8 cellular contexts compared by ENCODE assay signal in genomic region chr14:74804219-74804825, GRCh38. TPM values are rescaled to one million over a fixed set of nuclear protein-coding genes. Genes with fewer than 3 reads are reported as not detected.
DNase-seq lines count a peak whose midpoint lies in the region; ATAC-seq and TF ChIP-seq lines count a peak whose summit lies in the region.

No MANE protein-coding gene starts in this region.

- TF ChIP-seq CTCF in GM10248 (IDR thresholded peaks at IDR 0.05; ENCODE audit: control extremely low read depth, extremely low read depth, low read depth, missing control alignments): peak; percentile 58
- TF ChIP-seq CTCF in Panc1 (IDR thresholded peaks at IDR 0.05): peak; percentile 70
- peak; percentile 12 for TF ChIP-seq CTCF in nephron progenitor cell (IDR thresholded peaks at IDR 0.05)

- H3K9me3 ChIP-seq in Panc1 (ENCODE audit: control insufficient read depth, insufficient read depth, low read depth, low read length): no peaks in the 10 kb centered on the region

- CTCF ChIA-PET in GM10248 (lab: Yijun Ruan, JAX) (interaction anchor here (0.6 to 4.3 kb wide), 23 partner anchors 8 to 435 kb away, joined by 3 to 41 read pairs (median 4); partner anchors contain the start of genes LTBP2 and YLPM1), Panc1 (lab: Charles Lee) (interaction anchor here (0.7 to 0.9 kb wide), 2 partner anchors 10 to 195 kb away, joined by 3 to 5 read pairs; no protein-coding TSS in a partner anchor)

- H3K4me3 ChIP-seq in Panc1 (ENCODE audit: low read depth in 2 of 2, low read length in 2 of 2): no peak overlapping the region

- BruUV-seq in Panc1 (replicated peaks; lab: Mats Ljungman, UMichigan): no TSS peak

- H3K4me3 Mint-ChIP-seq in nephron progenitor cell: no peak overlapping the region

- peak; percentile 80; the same call in 1 of the 2 replicates for ATAC-seq in Panc1
- no peak for ATAC-seq in HG02884 (IDR thresholded peaks at IDR 0.05; ENCODE audit: unreplicated experiment)

- H3K27me3 ChIP-seq in Panc1 (ENCODE audit: control insufficient read depth, insufficient read depth, low read length): no peaks in the 10 kb centered on the region

- in situ Hi-C loops in Panc1 (cut with HindIII; ENCODE audit: low pct_unique_long_range_greater_than_20kb, low sequenced_read_pairs): no loop called here

- H3K27me3 Mint-ChIP-seq in nephron progenitor cell (ENCODE audit: low read depth, poor library complexity): no peaks in the 10 kb centered on the region

- no peak overlapping the region for H3K27ac ChIP-seq in Panc1 (ENCODE audit: low read length)

- H3K4me1 Mint-ChIP-seq in nephron progenitor cell: no peaks in the 10 kb centered on the region

- no peaks in the 10 kb centered on the region for H3K4me1 ChIP-seq in Panc1 (ENCODE audit: control insufficient read depth, insufficient read depth, low read length)

- POLR2A ChIA-PET in GM10248 (lab: Yijun Ruan, JAX) (no interaction called here), Panc1 (lab: Charles Lee) (no interaction called here)

- H3K36me3 ChIP-seq in Panc1 (ENCODE audit: control insufficient read depth, insufficient read depth, low read length): peaks cover 3% of the 10 kb centered on the region; the same call in 1 of the 2 replicates

- intact Hi-C loops in Panc1 (cut with micrococcal nuclease; ENCODE audit: unreplicated experiment): loop anchor here (2.0 kb wide), 1 partner anchor 196 kb away; no protein-coding TSS in a partner anchor

- DNase-seq in AG08395 (ENCODE audit: low spot score) (peak; percentile 67), GM10248 (ENCODE audit: extremely low spot score) (peak; percentile 36), Panc1 (ENCODE audit: low read depth, low spot score) (peak; percentile 24), dermis blood vessel endothelial cell (peak; percentile 74), nephron progenitor cell (no peak), GF-D8 (lab: John Stamatoyannopoulos, UW) (no peak), NCI-H2171 (lab: John Stamatoyannopoulos, UW) (no peak)

- H3K27ac Mint-ChIP-seq in nephron progenitor cell: peak overlapping the region; percentile 2

- H3K36me3 Mint-ChIP-seq in nephron progenitor cell (ENCODE audit: low read depth): peaks cover 54% of the 10 kb centered on the region

- no peaks in the 10 kb centered on the region for H3K9me3 Mint-ChIP-seq in nephron progenitor cell

RNA-seq across cellular contexts. Expression of gene YLPM1, which starts 41.2 kb away (rescaled TPM):
- total RNA-seq in Panc1 (2021; ENCODE audit: unreplicated experiment) (38.9 TPM), dermis blood vessel endothelial cell (32.3 and 45.9 TPM in 2 replicates)
- 20.3 TPM for polyA plus RNA-seq in Panc1 (2012; ENCODE audit: insufficient read length)

Comparison
In these comparisons a context has a peak if more than half of its experiments do, and no peak if none do; other contexts are left out.
1. DNase-seq: peak in AG08395 (single experiment), GM10248 (single experiment), Panc1 (single experiment) and dermis blood vessel endothelial cell (single experiment); none in nephron progenitor cell (single experiment), GF-D8 (single experiment) and NCI-H2171 (single experiment).
2. CTCF ChIP-seq: peak in every context shown above with its lines; median percentile 70 in Panc1; 58 in GM10248; 12 in nephron progenitor cell.